8 cellular contexts compared by ENCODE assay signal in the genomic region with DNA sequence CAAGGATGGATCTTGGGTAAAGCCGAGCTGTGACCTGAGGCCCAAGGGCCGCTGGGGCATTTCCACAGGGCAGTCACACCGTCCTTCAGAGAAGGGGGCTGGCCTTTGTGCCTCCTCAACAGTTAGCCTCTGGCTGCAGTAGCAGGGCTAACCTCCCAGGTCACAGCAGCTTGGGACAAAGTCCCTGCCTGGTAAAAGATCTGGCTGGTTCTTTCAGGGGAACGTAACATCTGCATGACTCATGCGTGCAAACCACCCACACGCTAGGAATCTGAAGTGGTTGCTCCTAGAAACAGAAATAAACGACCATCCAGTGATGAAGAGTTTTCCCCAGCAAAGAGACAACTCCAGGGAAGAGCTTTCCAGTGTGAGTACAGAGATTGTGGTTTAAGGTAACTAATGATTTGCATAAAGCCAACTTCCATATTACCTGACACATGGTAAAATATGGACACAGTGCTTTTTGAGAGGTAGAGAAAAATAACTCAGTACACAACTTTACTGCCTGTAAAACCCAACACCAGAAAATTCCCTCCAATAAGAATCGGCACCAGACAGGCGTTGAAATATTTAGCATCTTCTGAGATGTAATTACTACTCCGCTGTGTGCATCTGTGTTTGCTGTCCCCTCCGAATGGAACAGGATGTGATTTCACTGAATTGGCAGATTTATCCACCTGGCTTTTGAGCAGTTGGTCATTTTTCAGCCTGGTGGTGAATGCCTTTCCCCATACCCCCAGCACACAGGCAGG.
DNase-seq lines count a peak whose midpoint lies in the region; ATAC-seq and TF ChIP-seq lines count a peak whose summit lies in the region.

No MANE protein-coding gene starts in this region.

- peak; percentile 92 for DNase-seq in AG10803 (ENCODE audit: low read depth)
- DNase-seq in SK-N-MC (ENCODE audit: low read depth, low spot score) = no peak
- DNase-seq in fibroblast of the aortic adventitia (ENCODE audit: low read depth) = peak; percentile 81
- peak in 1 of 2 donors; percentile 22 for DNase-seq in psoas muscle
- no peak for DNase-seq in activated CD8-positive, alpha-beta memory T cell treated with anti-CD3 and anti-CD28 coated beads, Interleukin-2, amount 50 U/mL, for 48 hours
- DNase-seq in SKM-1 (lab: John Stamatoyannopoulos, UW; ENCODE audit: unreplicated experiment) = no peak

- no peaks in the 10 kb centered on the region for H3K4me1 ChIP-seq in HEK293 (ENCODE audit: control insufficient read depth, insufficient read depth, low read length)
- H3K4me1 ChIP-seq in psoas muscle = no peaks in the 10 kb centered on the region

- POLR2A ChIA-PET in HEK293 (lab: Yijun Ruan, JAX) = no interaction called here

- intact Hi-C loops in psoas muscle (cut with DNase I) = no loop called here

- 45 to 67% (median 55%) methylated on average over 11 of the region's 11 CpGs for WGBS in psoas muscle, 3 donors

- H3K36me3 ChIP-seq in HEK293 (ENCODE audit: control insufficient read depth in 2 of 2, insufficient read depth in 1 of 2, low read length in 2 of 2) (no peaks in the 10 kb centered on the region), SK-N-MC (ENCODE audit: insufficient read depth, low read length) (no peaks in the 10 kb centered on the region), psoas muscle (ENCODE audit: insufficient read depth in 1 of 2, low read depth in 1 of 2) (no peaks in the 10 kb centered on the region)

- H3K4me3 ChIP-seq in AG10803 (ENCODE audit: low read length) (no peak overlapping the region), HEK293 (ENCODE audit: low read depth, low read length) (no peak overlapping the region), SK-N-MC (no peak overlapping the region), fibroblast of the aortic adventitia (ENCODE audit: low read depth, low read length) (no peak overlapping the region), psoas muscle (no peak overlapping the region)

- H3K9me3 ChIP-seq in HEK293 (ENCODE audit: control insufficient read depth, insufficient read depth, low read depth, low read length) (no peaks in the 10 kb centered on the region), SK-N-MC (ENCODE audit: low read depth, low read length) (no peaks in the 10 kb centered on the region), psoas muscle (peaks cover 3% of the 10 kb centered on the region)

- H3K27ac ChIP-seq in HEK293 (ENCODE audit: extremely low read depth, low read depth, low read length) = no peak overlapping the region
- peak overlapping the region; percentile 13; the same call in 1 of the 2 replicates for H3K27ac ChIP-seq in SK-N-MC
- H3K27ac ChIP-seq in psoas muscle = no peak overlapping the region

- TF ChIP-seq CTCF in AG10803 (conservative IDR thresholded peaks at IDR 0.05; ENCODE audit: low read length) (no peak), HEK293 (tag by site-specific recombination; IDR thresholded peaks at IDR 0.05) (no peak), fibroblast of the aortic adventitia (IDR thresholded peaks at IDR 0.05; ENCODE audit: insufficient read depth, low read length) (no peak), psoas muscle (IDR thresholded peaks at IDR 0.05) (no peak)

- H3K27me3 ChIP-seq in psoas muscle (ENCODE audit: insufficient read depth in 3 of 3, low read length in 2 of 3) = no peaks in the 10 kb centered on the region

- no peak overlapping the region for H3K9ac ChIP-seq in SK-N-MC (ENCODE audit: insufficient read length)

- CTCF ChIA-PET in HEK293 (lab: Yijun Ruan, JAX) = interaction anchor here (1.1 kb wide), 1 partner anchor 41 kb away, joined by 5 read pairs; no protein-coding TSS in a partner anchor

- ATAC-seq in psoas muscle = peak in 3 of 4 donors; percentile 24 to 60 (median 27)
- ATAC-seq in HG02973 (IDR thresholded peaks at IDR 0.05; ENCODE audit: unreplicated experiment) = no peak

TF ChIP-seq in HEK293, 187 proteins besides CTCF, POLR2A, EP300 and RAD21 (continues in another document):
- TF ChIP-seq ZNF221 (tag by site-specific recombination; IDR thresholded peaks at IDR 0.05; ENCODE audit: borderline replicate concordance) = no peak
- no peak for TF ChIP-seq ZNF701 (tag by site-specific recombination; IDR thresholded peaks at IDR 0.05)
- TF ChIP-seq ZIC2 (tag by site-specific recombination; IDR thresholded peaks at IDR 0.05) = no peak
- TF ChIP-seq TCF7L2 (IDR thresholded peaks at IDR 0.05; ENCODE audit: borderline replicate concordance, low read depth, low read length) = no peak
- no peak for TF ChIP-seq ZNF19 (tag by site-specific recombination; IDR thresholded peaks at IDR 0.05; ENCODE audit: low read depth)
- no peak for TF ChIP-seq ZNF830 (tag by site-specific recombination; IDR thresholded peaks at IDR 0.05; ENCODE audit: low read depth)
- TF ChIP-seq, protein P1, sequence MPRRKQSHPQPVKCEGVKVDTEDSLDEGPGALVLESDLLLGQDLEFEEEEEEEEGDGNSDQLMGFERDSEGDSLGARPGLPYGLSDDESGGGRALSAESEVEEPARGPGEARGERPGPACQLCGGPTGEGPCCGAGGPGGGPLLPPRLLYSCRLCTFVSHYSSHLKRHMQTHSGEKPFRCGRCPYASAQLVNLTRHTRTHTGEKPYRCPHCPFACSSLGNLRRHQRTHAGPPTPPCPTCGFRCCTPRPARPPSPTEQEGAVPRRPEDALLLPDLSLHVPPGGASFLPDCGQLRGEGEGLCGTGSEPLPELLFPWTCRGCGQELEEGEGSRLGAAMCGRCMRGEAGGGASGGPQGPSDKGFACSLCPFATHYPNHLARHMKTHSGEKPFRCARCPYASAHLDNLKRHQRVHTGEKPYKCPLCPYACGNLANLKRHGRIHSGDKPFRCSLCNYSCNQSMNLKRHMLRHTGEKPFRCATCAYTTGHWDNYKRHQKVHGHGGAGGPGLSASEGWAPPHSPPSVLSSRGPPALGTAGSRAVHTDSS (tag by site-specific recombination; IDR thresholded peaks at IDR 0.05) = no peak
- TF ChIP-seq, protein P2, sequence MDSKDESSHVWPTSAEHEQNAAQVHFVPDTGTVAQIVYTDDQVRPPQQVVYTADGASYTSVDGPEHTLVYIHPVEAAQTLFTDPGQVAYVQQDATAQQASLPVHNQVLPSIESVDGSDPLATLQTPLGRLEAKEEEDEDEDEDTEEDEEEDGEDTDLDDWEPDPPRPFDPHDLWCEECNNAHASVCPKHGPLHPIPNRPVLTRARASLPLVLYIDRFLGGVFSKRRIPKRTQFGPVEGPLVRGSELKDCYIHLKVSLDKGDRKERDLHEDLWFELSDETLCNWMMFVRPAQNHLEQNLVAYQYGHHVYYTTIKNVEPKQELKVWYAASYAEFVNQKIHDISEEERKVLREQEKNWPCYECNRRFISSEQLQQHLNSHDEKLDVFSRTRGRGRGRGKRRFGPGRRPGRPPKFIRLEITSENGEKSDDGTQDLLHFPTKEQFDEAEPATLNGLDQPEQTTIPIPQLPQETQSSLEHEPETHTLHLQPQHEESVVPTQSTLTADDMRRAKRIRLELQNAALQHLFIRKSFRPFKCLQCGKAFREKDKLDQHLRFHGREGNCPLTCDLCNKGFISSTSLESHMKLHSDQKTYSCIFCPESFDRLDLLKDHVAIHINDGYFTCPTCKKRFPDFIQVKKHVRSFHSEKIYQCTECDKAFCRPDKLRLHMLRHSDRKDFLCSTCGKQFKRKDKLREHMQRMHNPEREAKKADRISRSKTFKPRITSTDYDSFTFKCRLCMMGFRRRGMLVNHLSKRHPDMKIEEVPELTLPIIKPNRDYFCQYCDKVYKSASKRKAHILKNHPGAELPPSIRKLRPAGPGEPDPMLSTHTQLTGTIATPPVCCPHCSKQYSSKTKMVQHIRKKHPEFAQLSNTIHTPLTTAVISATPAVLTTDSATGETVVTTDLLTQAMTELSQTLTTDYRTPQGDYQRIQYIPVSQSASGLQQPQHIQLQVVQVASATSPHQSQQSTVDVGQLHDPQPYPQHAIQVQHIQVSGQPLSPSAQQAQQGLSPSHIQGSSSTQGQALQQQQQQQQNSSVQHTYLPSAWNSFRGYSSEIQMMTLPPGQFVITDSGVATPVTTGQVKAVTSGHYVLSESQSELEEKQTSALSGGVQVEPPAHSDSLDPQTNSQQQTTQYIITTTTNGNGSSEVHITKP (tag by site-specific recombination; IDR thresholded peaks at IDR 0.05) = peak; percentile 70; the same call in 1 of the 2 replicates
- TF ChIP-seq GLI2 (tag by site-specific recombination; IDR thresholded peaks at IDR 0.05; ENCODE audit: borderline replicate concordance, low read depth) = no peak
- no peak for TF ChIP-seq ZNF157 (tag by site-specific recombination; IDR thresholded peaks at IDR 0.05)
- no peak; the same call in 1 of the 2 replicates for TF ChIP-seq ZBTB48 (tag by site-specific recombination; IDR thresholded peaks at IDR 0.05)
- no peak for TF ChIP-seq BCL11A (tag by site-specific recombination; IDR thresholded peaks at IDR 0.05; ENCODE audit: low read depth)
- TF ChIP-seq YY1 (tag by site-specific recombination; IDR thresholded peaks at IDR 0.05) = no peak
- TF ChIP-seq KLF8 (tag by site-specific recombination; IDR thresholded peaks at IDR 0.05) = no peak
- TF ChIP-seq EGR2 (tag by site-specific recombination; IDR thresholded peaks at IDR 0.05; ENCODE audit: low read depth) = 0 out of 2 replicates have a peak, but pooled peaks have one; percentile 46
- TF ChIP-seq, protein P3, sequence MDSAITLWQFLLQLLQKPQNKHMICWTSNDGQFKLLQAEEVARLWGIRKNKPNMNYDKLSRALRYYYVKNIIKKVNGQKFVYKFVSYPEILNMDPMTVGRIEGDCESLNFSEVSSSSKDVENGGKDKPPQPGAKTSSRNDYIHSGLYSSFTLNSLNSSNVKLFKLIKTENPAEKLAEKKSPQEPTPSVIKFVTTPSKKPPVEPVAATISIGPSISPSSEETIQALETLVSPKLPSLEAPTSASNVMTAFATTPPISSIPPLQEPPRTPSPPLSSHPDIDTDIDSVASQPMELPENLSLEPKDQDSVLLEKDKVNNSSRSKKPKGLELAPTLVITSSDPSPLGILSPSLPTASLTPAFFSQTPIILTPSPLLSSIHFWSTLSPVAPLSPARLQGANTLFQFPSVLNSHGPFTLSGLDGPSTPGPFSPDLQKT (IDR thresholded peaks at IDR 0.05; ENCODE audit: borderline replicate concordance, low read depth, low read length) = no peak
- no peak for TF ChIP-seq ZNF211 (tag by site-specific recombination; IDR thresholded peaks at IDR 0.05; ENCODE audit: low read depth)

Comparison
In these comparisons a context has a peak if more than half of its experiments do, and no peak if none do; other contexts are left out.
1. DNase-seq: peak in AG10803 (single experiment) and fibroblast of the aortic adventitia (single experiment); none in SK-N-MC (single experiment), activated CD8-positive, alpha-beta memory T cell treated with anti-CD3 and anti-CD28 coated beads, Interleukin-2, amount 50 U/mL, for 48 hours (single experiment) and SKM-1 (single experiment).